32 cellular contexts compared by ENCODE assay signal in genomic region chr6:166206510-166207389, GRCh38. TPM values are rescaled to one million over a fixed set of nuclear protein-coding genes. Genes with fewer than 3 reads are reported as not detected.
DNase-seq lines count a peak whose midpoint lies in the region; ATAC-seq, FAIRE-seq and TF ChIP-seq lines count a peak whose summit lies in the region.
"Had no signal": no experiment of that assay in that cellular context is flagged by ENCODE, and none has a peak within 500 bp of the region (broad histone marks: within the 10 kb centered on the region; RNA-seq: fewer than 3 reads in every experiment).

No MANE protein-coding gene starts in this region.

- H3K27me3 ChIP-seq in HepG2 (ENCODE audit: control insufficient read depth in 1 of 2, insufficient read depth in 2 of 2, low read length in 2 of 2) (peaks cover 2 to 63% of the 10 kb centered on the region in 2 experiments), body of pancreas (no peaks in the 10 kb centered on the region)
- H3K27me3 ChIP-seq: BLaER1 treated with 17β-estradiol and CSF1 and Interleukin-3, amounts not matched to agents 10 nM and 100 nM had no signal

- no peak overlapping the region for H3K4me2 ChIP-seq in HepG2 (ENCODE audit: low read depth, low read length)
- H3K4me2 ChIP-seq: BLaER1 treated with 17β-estradiol and CSF1 and Interleukin-3, amounts not matched to agents 10 nM and 100 nM had no signal

- ATAC-seq in HepG2 = no peak
- ATAC-seq in HG03565 (IDR thresholded peaks at IDR 0.05; ENCODE audit: unreplicated experiment) = no peak
- ATAC-seq in body of pancreas = no peak
- ATAC-seq: activated T-helper 17 cell treated with anti-CD3 and anti-CD28 coated beads, Interleukin-2, amount 50 U/mL, for 72 hours had no signal

- TF ChIP-seq EP300 in HepG2 (IDR thresholded peaks at IDR 0.05; ENCODE audit: low read depth in 2 of 2, low read length in 2 of 2) (no peak), HepG2 (CRISPR knock-in tag; IDR thresholded peaks at IDR 0.05; ENCODE audit: borderline replicate concordance) (no peak)

- POLR2A ChIA-PET in HepG2 (lab: Yijun Ruan, JAX) = no interaction called here

- peak overlapping the region; percentile 54 for H3K4me3 Mint-ChIP-seq in activated naive CD8-positive, alpha-beta T cell
- no peak overlapping the region for H3K4me3 Mint-ChIP-seq in activated naive CD8-positive, alpha-beta T cell treated with anti-CD3 and anti-CD28 coated beads for 36 hours
- H3K4me3 Mint-ChIP-seq: activated naive CD8-positive, alpha-beta T cell treated with anti-CD3 and anti-CD28 coated beads, Interleukin-2, amount 10 ng/mL, durations not matched to agents 7 days and 5 days; activated T-helper 17 cell treated with anti-CD3 and anti-CD28 coated beads, Interleukin-2, amount 50 U/mL, for 72 hours had no signal

- no peak overlapping the region for H3K27ac Mint-ChIP-seq in activated naive CD8-positive, alpha-beta T cell
- H3K27ac Mint-ChIP-seq in activated naive CD8-positive, alpha-beta T cell treated with anti-CD3 and anti-CD28 coated beads for 36 hours = no peak overlapping the region
- H3K27ac Mint-ChIP-seq: activated naive CD8-positive, alpha-beta T cell treated with anti-CD3 and anti-CD28 coated beads, Interleukin-2, amount 10 ng/mL, durations not matched to agents 7 days and 5 days; activated T-helper 17 cell treated with anti-CD3 and anti-CD28 coated beads, Interleukin-2, amount 50 U/mL, for 72 hours had no signal

- H3K27ac ChIP-seq in HepG2 (ENCODE audit: extremely low read length, insufficient read depth, low read length) (no peak overlapping the region), body of pancreas (no peak overlapping the region)
- H3K27ac ChIP-seq: BLaER1 treated with 17β-estradiol and CSF1 and Interleukin-3, amounts not matched to agents 10 nM and 100 nM; epithelial cell of prostate; heart right ventricle; HL-60; skin epidermis had no signal

- no peak overlapping the region for H3K9ac ChIP-seq in HepG2 (ENCODE audit: insufficient read depth, low read depth, low read length)
- H3K9ac ChIP-seq: BLaER1 treated with 17β-estradiol and CSF1 and Interleukin-3, amounts not matched to agents 10 nM and 100 nM had no signal

- H3K9me3 ChIP-seq in HepG2 (ENCODE audit: low read length) (no peaks in the 10 kb centered on the region), body of pancreas (no peaks in the 10 kb centered on the region)

- BruUV-seq in HepG2 (replicated peaks; lab: Mats Ljungman, UMichigan) = no TSS peak

- H3K36me3 ChIP-seq in HepG2 (replicated peaks in 1 of 2; ENCODE audit: control insufficient read depth in 1 of 2, insufficient read depth in 2 of 2, low read length in 2 of 2) = no peaks in the 10 kb centered on the region
- H3K36me3 ChIP-seq in body of pancreas (replicated peaks in 1 of 2; ENCODE audit: insufficient read depth in 1 of 2, low read depth in 2 of 2) = no peaks in the 10 kb centered on the region
- H3K36me3 ChIP-seq: BLaER1 treated with 17β-estradiol and CSF1 and Interleukin-3, amounts not matched to agents 10 nM and 100 nM; heart right ventricle had no signal

- no peaks in the 10 kb centered on the region for H3K79me2 ChIP-seq in HepG2 (ENCODE audit: insufficient read depth, low read length)

- WGBS in HepG2 (ENCODE audit: low lambda C conversion rate) = 36% methylated on average over 11 of the region's 11 CpGs
- WGBS in body of pancreas, 2 donors = 81 to 82% methylated on average over 11 of the region's 11 CpGs

- TF ChIP-seq CTCF in NB4 (IDR thresholded peaks at IDR 0.05; ENCODE audit: low read depth, low read length) (no peak), cardiac fibroblast (IDR thresholded peaks at IDR 0.05; ENCODE audit: low read depth, low read length) (no peak), HepG2 (CRISPR knock-in tag; IDR thresholded peaks at IDR 0.05) (no peak), body of pancreas (IDR thresholded peaks at IDR 0.05) (no peak)

- H4K20me1 ChIP-seq in HepG2 (ENCODE audit: insufficient read depth, low read length) = no peaks in the 10 kb centered on the region
- H4K20me1 ChIP-seq: BLaER1 treated with 17β-estradiol and CSF1 and Interleukin-3, amounts not matched to agents 10 nM and 100 nM had no signal

- no peak overlapping the region for H2AFZ ChIP-seq in HepG2 (ENCODE audit: low read length)

- intact Hi-C loops in HepG2 (cut with micrococcal nuclease; ENCODE audit: unreplicated experiment) (no loop called here), body of pancreas (cut with DNase I) (no loop called here)

- TF ChIP-seq RAD21 in HepG2 (CRISPR knock-in tag; IDR thresholded peaks at IDR 0.05) = no peak

- H3K4me3 ChIP-seq in NB4 (ENCODE audit: low read depth, low read length) (no peak overlapping the region), cardiac fibroblast (replicated peaks in 1 of 2; ENCODE audit: low read depth in 2 of 2, low read length in 2 of 2) (no peak overlapping the region), HepG2 (replicated peaks in 1 of 3; ENCODE audit: insufficient read depth in 1 of 3, low read depth in 2 of 3, low read length in 3 of 3) (no peak overlapping the region), body of pancreas (no peak overlapping the region)
- H3K4me3 ChIP-seq: BLaER1 treated with 17β-estradiol and CSF1 and Interleukin-3, amounts not matched to agents 10 nM and 100 nM; heart right ventricle; skin epidermis had no signal

- H3K36me3 Mint-ChIP-seq in activated naive CD8-positive, alpha-beta T cell = peaks cover 2% of the 10 kb centered on the region
- no peaks in the 10 kb centered on the region for H3K36me3 Mint-ChIP-seq in activated naive CD8-positive, alpha-beta T cell treated with anti-CD3 and anti-CD28 coated beads for 36 hours
- H3K36me3 Mint-ChIP-seq: activated naive CD8-positive, alpha-beta T cell treated with anti-CD3 and anti-CD28 coated beads, Interleukin-2, amount 10 ng/mL, durations not matched to agents 7 days and 5 days had no signal

- peaks cover 12% of the 10 kb centered on the region for H3K4me1 Mint-ChIP-seq in activated naive CD8-positive, alpha-beta T cell (ENCODE audit: low read depth)
- peaks cover 4% of the 10 kb centered on the region for H3K4me1 Mint-ChIP-seq in activated naive CD8-positive, alpha-beta T cell treated with anti-CD3 and anti-CD28 coated beads for 36 hours
- H3K4me1 Mint-ChIP-seq: activated naive CD8-positive, alpha-beta T cell treated with anti-CD3 and anti-CD28 coated beads, Interleukin-2, amount 10 ng/mL, durations not matched to agents 7 days and 5 days; activated T-helper 17 cell treated with anti-CD3 and anti-CD28 coated beads, Interleukin-2, amount 50 U/mL, for 72 hours had no signal

- H3K4me1 ChIP-seq in HepG2 (ENCODE audit: insufficient read depth, low read length) (no peaks in the 10 kb centered on the region), body of pancreas (no peaks in the 10 kb centered on the region)
- H3K4me1 ChIP-seq: heart right ventricle had no signal

- no peak for TF ChIP-seq POLR2A in NB4 (IDR thresholded peaks at IDR 0.05; ENCODE audit: extremely low read depth, insufficient read length)
- TF ChIP-seq POLR2A in HepG2 (IDR thresholded peaks at IDR 0.05; ENCODE audit: insufficient read depth in 1 of 2, low read depth in 2 of 2, low read length in 2 of 2) = no peak
- TF ChIP-seq POLR2A in body of pancreas (IDR thresholded peaks at IDR 0.05) = no peak

- CTCF ChIA-PET in HepG2 (lab: Yijun Ruan, JAX; ENCODE audit: low intra/inter-chr PET ratio, low total read pairs) = no interaction called here

- no peak for DNase-seq in activated naive CD8-positive, alpha-beta T cell treated with anti-CD3 and anti-CD28 coated beads for 36 hours
- DNase-seq in NB4 (ENCODE audit: low read depth) (peak; percentile 42), cardiac fibroblast (ENCODE audit: low read depth in 2 of 2) (peak; percentile 3 to 4), HepG2 (ENCODE audit: low spot score) (no peak), body of pancreas (no peak), NCI-H1694 treated with DMSO at 0.1 percent for 48 hours (lab: John Stamatoyannopoulos, UW) (no peak)
- DNase-seq: activated CD4-positive, alpha-beta T cell treated with anti-CD3 and anti-CD28 coated beads for 4 hours; activated naive CD8-positive, alpha-beta T cell treated with anti-CD3 and anti-CD28 coated beads, Interleukin-2, amount 10 ng/mL, durations not matched to agents 7 days and 5 days; DMS79 treated with DMSO at 0.1 percent for 48 hours; effector CD4-positive, alpha-beta T cell; foreskin fibroblast; heart right ventricle; left cardiac atrium; mesendoderm; naive B cell; NCI-H526 had no signal

- in situ Hi-C loops in HepG2 (cut with HindIII; ENCODE audit: extremely low pct_ligation_motif_present, low pct_unique_long_range_greater_than_20kb) = no loop called here

- H3K9me3 Mint-ChIP-seq in activated naive CD8-positive, alpha-beta T cell (ENCODE audit: low read depth) = no peaks in the 10 kb centered on the region
- peaks cover 5% of the 10 kb centered on the region for H3K9me3 Mint-ChIP-seq in activated naive CD8-positive, alpha-beta T cell treated with anti-CD3 and anti-CD28 coated beads for 36 hours

- H3K27me3 Mint-ChIP-seq in activated naive CD8-positive, alpha-beta T cell = peaks cover 3% of the 10 kb centered on the region
- peaks cover 25% of the 10 kb centered on the region for H3K27me3 Mint-ChIP-seq in activated naive CD8-positive, alpha-beta T cell treated with anti-CD3 and anti-CD28 coated beads for 36 hours

- FAIRE-seq in HepG2 (lab: Jason Lieb, UNC) = no peak
- FAIRE-seq: RCC 7860, TTC549 had no signal

RNA-seq across cellular contexts. Expression of gene TBXT, which starts 39.1 kb away (rescaled TPM):
- not detected for total RNA-seq in activated naive CD8-positive, alpha-beta T cell treated with anti-CD3 and anti-CD28 coated beads for 36 hours
- total RNA-seq in HepG2 (2016; rRNA removed; fragmentation: Illumina TruSeq; extraction: Trizol) = not detected in 2 replicates
- not detected in 2 replicates for total RNA-seq in HepG2 (2016; cell fraction: cytosol; rRNA removed; fragmentation: Illumina TruSeq; extraction: Trizol; ENCODE audit: low read depth)
- total RNA-seq in HepG2 (2016; cell fraction: insoluble cytoplasmic fraction; rRNA removed; fragmentation: Illumina TruSeq; extraction: Trizol) = not detected in 2 replicates
- total RNA-seq in HepG2 (2016; cell fraction: membrane; rRNA removed; fragmentation: Illumina TruSeq; extraction: Trizol) = not detected in 2 replicates
- total RNA-seq in HepG2 (2016; cell fraction: nucleus; rRNA removed; fragmentation: Illumina TruSeq; extraction: Trizol) = not detected in 2 replicates
- not detected in 2 replicates for polyA plus RNA-seq in HepG2 (2011; rRNA removed)
- polyA plus RNA-seq in HepG2 (2011; cell fraction: cytosol; rRNA removed) = not detected in 2 replicates
- not detected in 2 replicates for polyA plus RNA-seq in HepG2 (2011; cell fraction: nucleus; rRNA removed)
- polyA plus RNA-seq in HepG2 (2012) = not detected in 2 replicates
- polyA plus RNA-seq in HepG2 (2016; cell fraction: cytosol; fragmentation: Illumina TruSeq; extraction: Trizol; ENCODE audit: low read depth) = not detected in 2 replicates
- not detected in 2 replicates for polyA plus RNA-seq in HepG2 (2016; cell fraction: insoluble cytoplasmic fraction; fragmentation: Illumina TruSeq; extraction: Trizol; ENCODE audit: low read depth)
- not detected in 2 replicates for polyA plus RNA-seq in HepG2 (2016; cell fraction: membrane; fragmentation: Illumina TruSeq; extraction: Trizol; ENCODE audit: low read depth)
- polyA plus RNA-seq in HepG2 (2016; cell fraction: nucleus; fragmentation: Illumina TruSeq; extraction: Trizol; ENCODE audit: insufficient read depth, low read depth) = not detected in 2 replicates
- polyA minus RNA-seq in HepG2 (2011; rRNA and poly(A)+ RNA removed; ENCODE audit: low replicate concordance) = not detected in 2 replicates
- not detected in 2 replicates for polyA minus RNA-seq in HepG2 (2011; cell fraction: cytosol; rRNA and poly(A)+ RNA removed)
- polyA minus RNA-seq in HepG2 (2011; cell fraction: nucleus; rRNA and poly(A)+ RNA removed) = not detected in 2 replicates
- total RNA-seq in body of pancreas = not detected
- total RNA-seq: activated naive CD8-positive, alpha-beta T cell treated with anti-CD3 and anti-CD28 coated beads, Interleukin-2, amount 10 ng/mL, durations not matched to agents 7 days and 5 days; activated T-helper 17 cell treated with anti-CD3 and anti-CD28 coated beads, Interleukin-2, amount 50 U/mL, for 72 hours; H4; heart right ventricle; IMR-90; left cardiac atrium; omental fat pad; SK-MEL-5; subcutaneous adipose tissue; T-helper 1 cell treated with Interleukin-12 subunit alpha and Interleukin-12 subunit beta and Interleukin-4 antibody, amounts not matched to agents 30 ng/mL and 1 ng/mL, for 36 hours; ureter had no signal
- polyA plus RNA-seq: heart right ventricle, IMR-90 had no signal

Comparison
In these comparisons a context has a peak if more than half of its experiments do, and no peak if none do; other contexts are left out.
1. DNase-seq: peak in NB4 (single experiment) and cardiac fibroblast (2 of 2); none in activated naive CD8-positive, alpha-beta T cell treated with anti-CD3 and anti-CD28 coated beads for 36 hours (single experiment), HepG2 (single experiment), body of pancreas (0 of 4) and NCI-H1694 treated with DMSO at 0.1 percent for 48 hours (single experiment).